Comparison of ENCODE assay signal across 1 cellular context in genomic region chr12:127501916-127502315, GRCh38.
TF ChIP-seq lines count a peak whose summit lies in the region.

No MANE protein-coding gene starts in this region.

TF ChIP-seq in H1, 55 proteins besides CTCF, POLR2A, EP300 and RAD21:
- TF ChIP-seq ATF3 (IDR thresholded peaks at IDR 0.05; ENCODE audit: insufficient read depth, low read depth, low read length) (no peak), SIN3A (conservative IDR thresholded peaks at IDR 0.05 in 1 of 2, IDR thresholded peaks at IDR 0.05 in 1 of 2; ENCODE audit: low read depth in 1 of 2, low read length in 2 of 2) (no peak), CEBPB (IDR thresholded peaks at IDR 0.05; ENCODE audit: low read depth, low read length) (no peak), HDAC6 (IDR thresholded peaks at IDR 0.05; ENCODE audit: low read depth, low read length) (no peak), RNF2 (IDR thresholded peaks at IDR 0.05; ENCODE audit: borderline replicate concordance, low read depth, low read length, missing control alignments, poor library complexity, severe bottlenecking) (no peak), MAX (IDR thresholded peaks at IDR 0.05) (no peak), ZNF274 (IDR thresholded peaks at IDR 0.05; ENCODE audit: borderline replicate concordance, extremely low read depth, low read length) (no peak)
TF ChIP-seq in H1: peak in this region for 0.
